Comparison of ENCODE assay signal across 29 cellular contexts in genomic region chr13:26449063-26449848, GRCh38.
DNase-seq lines count a peak whose midpoint lies in the region; ATAC-seq, FAIRE-seq and TF ChIP-seq lines count a peak whose summit lies in the region.
"Had no signal": no experiment of that assay in that cellular context is flagged by ENCODE, and none has a peak within 500 bp of the region (broad histone marks: within the 10 kb centered on the region; RNA-seq: fewer than 3 reads in every experiment).

No MANE protein-coding gene starts in this region.

- no peak overlapping the region for H3K14ac ChIP-seq in mesenchymal stem cell (ENCODE audit: low read length in 2 of 2)

- BruUV-seq in HepG2 (replicated peaks; lab: Mats Ljungman, UMichigan) (no TSS peak), PC-3 (replicated peaks; lab: Mats Ljungman, UMichigan) (no TSS peak)

- peaks cover 0 to 5% of the 10 kb centered on the region in 2 experiments; a peak in 1 of 5 replicates for H3K27me3 ChIP-seq in HepG2 (ENCODE audit: control insufficient read depth in 1 of 2, insufficient read depth in 2 of 2, low read length in 2 of 2)
- no peaks in the 10 kb centered on the region for H3K27me3 ChIP-seq in right lobe of liver
- H3K27me3 ChIP-seq in PC-3 (ENCODE audit: low read length), result 0 out of 2 replicates have a peak, but pooled peaks cover 10% of the 10 kb centered on the region
- H3K27me3 ChIP-seq in mesenchymal stem cell (ENCODE audit: control insufficient read depth in 1 of 2, insufficient read depth in 1 of 2, low read length in 2 of 2), result peaks cover 0 to 6% of the 10 kb centered on the region in 2 experiments
- H3K27me3 ChIP-seq: BLaER1, body of pancreas, MG63 had no signal

- H3K27ac ChIP-seq in HepG2 (ENCODE audit: extremely low read length, insufficient read depth, low read length) (no peak overlapping the region), right lobe of liver (no peak overlapping the region), PC-3 (ENCODE audit: low read length) (no peak overlapping the region), mesenchymal stem cell (ENCODE audit: low read length, poor library complexity, severe bottlenecking) (no peak overlapping the region)
- H3K27ac ChIP-seq: BLaER1, body of pancreas, lower lobe of right lung, parathyroid adenoma, VCaP had no signal

- no peak overlapping the region for H3K23ac ChIP-seq in mesenchymal stem cell (ENCODE audit: low read length in 2 of 2)

- no peaks in the 10 kb centered on the region for H4K20me1 ChIP-seq in HepG2 (ENCODE audit: insufficient read depth, low read length)
- H4K20me1 ChIP-seq in PC-3 (ENCODE audit: low read length), result no peaks in the 10 kb centered on the region
- H4K20me1 ChIP-seq: BLaER1 had no signal

- no peak for FAIRE-seq in HepG2 (lab: Jason Lieb, UNC)
- FAIRE-seq: GM12892, keratinocyte had no signal

- H3K79me1 ChIP-seq in mesenchymal stem cell (replicated peaks; ENCODE audit: low read length, poor library complexity, severe bottlenecking), result no peaks in the 10 kb centered on the region

- no peaks in the 10 kb centered on the region for H3K36me3 ChIP-seq in HepG2 (replicated peaks in 1 of 2; ENCODE audit: control insufficient read depth in 1 of 2, insufficient read depth in 2 of 2, low read length in 2 of 2)
- no peaks in the 10 kb centered on the region for H3K36me3 ChIP-seq in right lobe of liver
- no peaks in the 10 kb centered on the region for H3K36me3 ChIP-seq in PC-3 (ENCODE audit: low read depth, low read length)
- no peaks in the 10 kb centered on the region for H3K36me3 ChIP-seq in mesenchymal stem cell (ENCODE audit: control insufficient read depth in 1 of 2, insufficient read depth in 2 of 2, low read depth in 1 of 2, low read length in 2 of 2)
- H3K36me3 ChIP-seq: BLaER1, lower lobe of right lung, MG63 had no signal

- in situ Hi-C loops in HepG2 (cut with HindIII; ENCODE audit: extremely low pct_ligation_motif_present, low pct_unique_long_range_greater_than_20kb), result no loop called here

- no peak for TF ChIP-seq EP300 in HepG2 (IDR thresholded peaks at IDR 0.05; ENCODE audit: low read depth in 2 of 2, low read length in 2 of 2)
- no peak for TF ChIP-seq EP300 in HepG2 (CRISPR knock-in tag; IDR thresholded peaks at IDR 0.05; ENCODE audit: borderline replicate concordance)

- no peak overlapping the region for H2AK5ac ChIP-seq in mesenchymal stem cell (ENCODE audit: low read length, severe bottlenecking)

- H2BK120ac ChIP-seq in mesenchymal stem cell (ENCODE audit: low read depth, low read length), result no peak overlapping the region

- H3K9me3 ChIP-seq in HepG2 (ENCODE audit: low read length) (no peaks in the 10 kb centered on the region; the same call in 1 of the 2 replicates), right lobe of liver (no peaks in the 10 kb centered on the region), PC-3 (ENCODE audit: low read length) (no peaks in the 10 kb centered on the region), mesenchymal stem cell (ENCODE audit: control insufficient read depth, low read length) (no peaks in the 10 kb centered on the region)
- H3K9me3 ChIP-seq: BLaER1, body of pancreas, lower lobe of right lung had no signal

- no peak overlapping the region for H3K27ac Mint-ChIP-seq in stimulated activated effector memory CD8-positive, alpha-beta T cell treated with anti-CD3 and anti-CD28 coated beads, Interleukin-12 subunit alpha, Interleukin-12 subunit beta, amount 100 ng/mL, for 72 hours
- H3K27ac Mint-ChIP-seq: activated T-cell treated with anti-CD3 and anti-CD28 coated beads, Interleukin-2, amount 50 U/mL, for 24 hours; nephron progenitor cell; stimulated activated memory B cell treated with anti-CD40 and anti-IgM and Interleukin-4, amounts not matched to agents 10 μg/mL and 1 μg/mL and 100 μg/mL, for 72 hours had no signal

- peak; percentile 50; the same call in 2 of the 3 replicates for ATAC-seq in HepG2
- ATAC-seq in right lobe of liver, result no peak
- ATAC-seq in PC-3, result peak; percentile 29; the same call in 1 of the 2 replicates
- ATAC-seq in stimulated activated effector memory CD8-positive, alpha-beta T cell treated with anti-CD3 and anti-CD28 coated beads, Interleukin-12 subunit alpha, Interleukin-12 subunit beta, amount 100 ng/mL, for 72 hours, result peak; percentile 8
- ATAC-seq: body of pancreas; lower lobe of right lung; right cardiac atrium; stimulated activated memory B cell treated with anti-CD40 and anti-IgM and Interleukin-4, amounts not matched to agents 10 μg/mL and 1 μg/mL and 100 μg/mL, for 72 hours had no signal

- POLR2A ChIA-PET in HepG2 (lab: Yijun Ruan, JAX), result no interaction called here
- POLR2A ChIA-PET in PC-3 (lab: Charles Lee; ENCODE audit: unreplicated experiment), result no interaction called here

- TF ChIP-seq POLR2A in HepG2 (IDR thresholded peaks at IDR 0.05; ENCODE audit: insufficient read depth in 1 of 2, low read depth in 2 of 2, low read length in 2 of 2) (no peak), right lobe of liver (IDR thresholded peaks at IDR 0.05) (no peak)

- no peaks in the 10 kb centered on the region for H3K9me2 ChIP-seq in PC-3 (replicated peaks; ENCODE audit: low read length)

- H3K4me2 ChIP-seq in HepG2 (ENCODE audit: low read depth, low read length) (no peak overlapping the region), PC-3 (ENCODE audit: low read length) (no peak overlapping the region), mesenchymal stem cell (ENCODE audit: low read length, poor library complexity, severe bottlenecking) (no peak overlapping the region)
- H3K4me2 ChIP-seq: BLaER1 had no signal

- no peak overlapping the region for H2BK12ac ChIP-seq in mesenchymal stem cell (ENCODE audit: low read length in 2 of 2)

- no peaks in the 10 kb centered on the region for H3K4me1 ChIP-seq in HepG2 (ENCODE audit: insufficient read depth, low read length)
- no peaks in the 10 kb centered on the region for H3K4me1 ChIP-seq in right lobe of liver
- no peaks in the 10 kb centered on the region for H3K4me1 ChIP-seq in PC-3 (ENCODE audit: insufficient read depth, low read length)
- no peaks in the 10 kb centered on the region for H3K4me1 ChIP-seq in mesenchymal stem cell (ENCODE audit: control insufficient read depth, insufficient read depth, low read depth, low read length)
- H3K4me1 ChIP-seq: BLaER1, body of pancreas, lower lobe of right lung, parathyroid adenoma had no signal

- H3K4me3 Mint-ChIP-seq in stimulated activated effector memory CD8-positive, alpha-beta T cell treated with anti-CD3 and anti-CD28 coated beads, Interleukin-12 subunit alpha, Interleukin-12 subunit beta, amount 100 ng/mL, for 72 hours, result no peak overlapping the region
- H3K4me3 Mint-ChIP-seq: activated T-cell treated with anti-CD3 and anti-CD28 coated beads, Interleukin-2, amount 50 U/mL, for 24 hours; nephron progenitor cell; stimulated activated memory B cell treated with anti-CD40 and anti-IgM and Interleukin-4, amounts not matched to agents 10 μg/mL and 1 μg/mL and 100 μg/mL, for 72 hours had no signal

- no peak overlapping the region for H3K4ac ChIP-seq in mesenchymal stem cell (ENCODE audit: low read depth in 1 of 2, low read length in 2 of 2)

- H3K9ac ChIP-seq in HepG2 (ENCODE audit: insufficient read depth, low read depth, low read length) (no peak overlapping the region), PC-3 (ENCODE audit: low read length) (no peak overlapping the region), mesenchymal stem cell (ENCODE audit: low read length) (no peak overlapping the region)
- H3K9ac ChIP-seq: BLaER1, parathyroid adenoma had no signal

- TF ChIP-seq CTCF in HepG2 (CRISPR knock-in tag; IDR thresholded peaks at IDR 0.05) (peak; percentile 22; the same call in 1 of the 2 replicates), right lobe of liver (IDR thresholded peaks at IDR 0.05) (no peak), PC-3 (conservative IDR thresholded peaks at IDR 0.05; ENCODE audit: low read depth, low read length) (no peak), fibroblast of mammary gland (conservative IDR thresholded peaks at IDR 0.05; ENCODE audit: control insufficient read depth, insufficient read depth, low read depth, low read length) (no peak)

- DNase-seq in HepG2 (ENCODE audit: low spot score), result no peak
- no peak for DNase-seq in right lobe of liver
- peak; percentile 18 for DNase-seq in PC-3
- DNase-seq in fibroblast of mammary gland (ENCODE audit: low read depth), result peak; percentile 7
- no peak for DNase-seq in stimulated activated effector memory CD8-positive, alpha-beta T cell treated with anti-CD3 and anti-CD28 coated beads, Interleukin-12 subunit alpha, Interleukin-12 subunit beta, amount 100 ng/mL, for 72 hours (ENCODE audit: low spot score in 2 of 2)
- no peak for DNase-seq in mesenchymal stem cell
- no peak for DNase-seq in Ammon's horn (ENCODE audit: low spot score)
- DNase-seq in activated effector memory CD4-positive, alpha-beta T cell treated with anti-CD3 and anti-CD28 coated beads, Interleukin-2, amount 50 U/mL, for 16 hours, result no peak
- DNase-seq: ACHN; activated CD4-positive, alpha-beta T cell treated with anti-CD3 and anti-CD28 coated beads for 48 hours; activated T-cell treated with anti-CD3 and anti-CD28 coated beads, Interleukin-2, amount 50 U/mL, for 24 hours; body of pancreas; cerebellar nuclear complex; DND-41; lower lobe of right lung; MG63; NCI-H1105 treated with DMSO at 0.1 percent for 48 hours; NCI-H1930; NCI-H526 treated with DMSO at 0.1 percent for 48 hours; nephron progenitor cell; right cardiac atrium; stimulated activated CD4-positive, alpha-beta T cell treated with anti-CD3 and anti-CD28 coated beads, Interleukin-4, amount 100 ng/mL, for 24 hours; substantia nigra had no signal

- H3K36me3 Mint-ChIP-seq in stimulated activated effector memory CD8-positive, alpha-beta T cell treated with anti-CD3 and anti-CD28 coated beads, Interleukin-12 subunit alpha, Interleukin-12 subunit beta, amount 100 ng/mL, for 72 hours, result no peaks in the 10 kb centered on the region
- H3K36me3 Mint-ChIP-seq: stimulated activated memory B cell treated with anti-CD40 and anti-IgM and Interleukin-4, amounts not matched to agents 10 μg/mL and 1 μg/mL and 100 μg/mL, for 72 hours had no signal

- no peak overlapping the region for H4K91ac ChIP-seq in mesenchymal stem cell (ENCODE audit: low read length)

- no CpG with 5 or more reads among the region's 2 CpGs for WGBS in HepG2 (ENCODE audit: low lambda C conversion rate)
- WGBS in right lobe of liver (ENCODE audit: insufficient coverage, low coverage, low lambda C conversion rate, missing lambda C conversion rate), result 0% methylated on average over 1 of the region's 2 CpGs
- WGBS in mesenchymal stem cell, result 72% methylated on average over 2 of the region's 2 CpGs

- CTCF ChIA-PET in HepG2 (lab: Yijun Ruan, JAX; ENCODE audit: low intra/inter-chr PET ratio, low total read pairs), result no interaction called here
- CTCF ChIA-PET in PC-3 (lab: Charles Lee), result no interaction called here

- H3K4me3 ChIP-seq in HepG2 (replicated peaks in 1 of 3; ENCODE audit: insufficient read depth in 1 of 3, low read depth in 2 of 3, low read length in 3 of 3) (no peak overlapping the region), right lobe of liver (no peak overlapping the region), PC-3 (ENCODE audit: low read length) (no peak overlapping the region), fibroblast of mammary gland (ENCODE audit: control insufficient read depth, low read depth, low read length) (no peak overlapping the region), mesenchymal stem cell (ENCODE audit: insufficient read depth in 1 of 2, low read depth in 1 of 2, low read length in 2 of 2) (no peak overlapping the region)
- H3K4me3 ChIP-seq: BLaER1, body of pancreas, lower lobe of right lung, MG63 had no signal

- intact Hi-C loops in HepG2 (cut with micrococcal nuclease; ENCODE audit: unreplicated experiment) (no loop called here), right lobe of liver (cut with DNase I) (no loop called here), PC-3 (cut with micrococcal nuclease) (no loop called here)

- no peak overlapping the region for H2BK5ac ChIP-seq in mesenchymal stem cell (ENCODE audit: low read depth, low read length, poor library complexity, severe bottlenecking)

- no peak overlapping the region for H2AFZ ChIP-seq in HepG2 (ENCODE audit: low read length)
- H2AFZ ChIP-seq in PC-3 (ENCODE audit: low read length), result no peak overlapping the region
- no peak overlapping the region for H2AFZ ChIP-seq in mesenchymal stem cell (ENCODE audit: low read depth, low read length)
- H2AFZ ChIP-seq: parathyroid adenoma had no signal

- H3F3A ChIP-seq in PC-3 (ENCODE audit: low read length, unreplicated experiment), result no peaks in the 10 kb centered on the region

- no peak for TF ChIP-seq RAD21 in HepG2 (CRISPR knock-in tag; IDR thresholded peaks at IDR 0.05)

- H3K79me2 ChIP-seq in HepG2 (ENCODE audit: insufficient read depth, low read length) (no peaks in the 10 kb centered on the region), PC-3 (ENCODE audit: low read length) (no peaks in the 10 kb centered on the region)
- H3K79me2 ChIP-seq: parathyroid adenoma had no signal

- no peak overlapping the region for H2BK15ac ChIP-seq in mesenchymal stem cell (ENCODE audit: low read depth, poor library complexity, severe bottlenecking)

- H3K4me1 Mint-ChIP-seq in stimulated activated effector memory CD8-positive, alpha-beta T cell treated with anti-CD3 and anti-CD28 coated beads, Interleukin-12 subunit alpha, Interleukin-12 subunit beta, amount 100 ng/mL, for 72 hours, result no peaks in the 10 kb centered on the region
- H3K4me1 Mint-ChIP-seq: nephron progenitor cell; stimulated activated memory B cell treated with anti-CD40 and anti-IgM and Interleukin-4, amounts not matched to agents 10 μg/mL and 1 μg/mL and 100 μg/mL, for 72 hours had no signal

- no peak overlapping the region for H4K8ac ChIP-seq in mesenchymal stem cell (ENCODE audit: low read length)

- H3K9me3 Mint-ChIP-seq in stimulated activated effector memory CD8-positive, alpha-beta T cell treated with anti-CD3 and anti-CD28 coated beads, Interleukin-12 subunit alpha, Interleukin-12 subunit beta, amount 100 ng/mL, for 72 hours, result no peaks in the 10 kb centered on the region

- H3K18ac ChIP-seq in mesenchymal stem cell (ENCODE audit: low read depth in 1 of 2, low read length in 2 of 2), result no peak overlapping the region

Comparison
In these comparisons a context has a peak if more than half of its experiments do, and no peak if none do; other contexts are left out.
1. ATAC-seq: peak in HepG2 (single experiment), PC-3 (single experiment) and stimulated activated effector memory CD8-positive, alpha-beta T cell treated with anti-CD3 and anti-CD28 coated beads, Interleukin-12 subunit alpha, Interleukin-12 subunit beta, amount 100 ng/mL, for 72 hours (single experiment); none in right lobe of liver (0 of 4).
2. DNase-seq: peak in PC-3 (single experiment) and fibroblast of mammary gland (single experiment); none in HepG2 (single experiment), right lobe of liver (0 of 3), stimulated activated effector memory CD8-positive, alpha-beta T cell treated with anti-CD3 and anti-CD28 coated beads, Interleukin-12 subunit alpha, Interleukin-12 subunit beta, amount 100 ng/mL, for 72 hours (0 of 2), mesenchymal stem cell (single experiment), Ammon's horn (single experiment) and activated effector memory CD4-positive, alpha-beta T cell treated with anti-CD3 and anti-CD28 coated beads, Interleukin-2, amount 50 U/mL, for 16 hours (single experiment).